ENCODE assay signal across 1 cellular context in the genomic region with DNA sequence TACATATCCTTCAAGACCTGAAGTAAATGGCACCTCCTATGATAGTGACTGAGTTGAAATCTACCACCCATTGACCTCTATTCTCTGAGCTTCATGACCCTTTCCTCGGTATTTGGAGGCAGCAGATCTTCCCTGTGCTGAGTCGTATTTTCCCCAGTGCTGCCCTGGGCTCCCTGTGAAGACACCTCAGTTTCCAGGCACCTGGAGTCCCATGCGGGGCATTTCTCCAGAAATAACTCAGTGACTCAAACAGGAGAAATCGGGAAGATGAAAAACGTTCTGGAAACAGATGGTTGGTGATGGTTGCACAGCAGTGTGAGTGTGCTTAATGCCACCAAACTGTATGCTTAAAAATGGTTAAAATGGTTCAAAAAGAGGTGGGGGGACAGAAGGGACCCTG.
TF ChIP-seq lines count a peak whose summit lies in the region.

No MANE protein-coding gene starts in this region.

TF ChIP-seq in HCT116, 20 proteins besides CTCF, POLR2A, EP300 and RAD21 (continued from another document):
- TF ChIP-seq, protein P1, sequence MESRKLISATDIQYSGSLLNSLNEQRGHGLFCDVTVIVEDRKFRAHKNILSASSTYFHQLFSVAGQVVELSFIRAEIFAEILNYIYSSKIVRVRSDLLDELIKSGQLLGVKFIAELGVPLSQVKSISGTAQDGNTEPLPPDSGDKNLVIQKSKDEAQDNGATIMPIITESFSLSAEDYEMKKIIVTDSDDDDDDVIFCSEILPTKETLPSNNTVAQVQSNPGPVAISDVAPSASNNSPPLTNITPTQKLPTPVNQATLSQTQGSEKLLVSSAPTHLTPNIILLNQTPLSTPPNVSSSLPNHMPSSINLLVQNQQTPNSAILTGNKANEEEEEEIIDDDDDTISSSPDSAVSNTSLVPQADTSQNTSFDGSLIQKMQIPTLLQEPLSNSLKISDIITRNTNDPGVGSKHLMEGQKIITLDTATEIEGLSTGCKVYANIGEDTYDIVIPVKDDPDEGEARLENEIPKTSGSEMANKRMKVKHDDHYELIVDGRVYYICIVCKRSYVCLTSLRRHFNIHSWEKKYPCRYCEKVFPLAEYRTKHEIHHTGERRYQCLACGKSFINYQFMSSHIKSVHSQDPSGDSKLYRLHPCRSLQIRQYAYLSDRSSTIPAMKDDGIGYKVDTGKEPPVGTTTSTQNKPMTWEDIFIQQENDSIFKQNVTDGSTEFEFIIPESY (IDR thresholded peaks at IDR 0.05; ENCODE audit: extremely low read depth, insufficient replicate concordance, low read length) = no peak
- TF ChIP-seq JUND (IDR thresholded peaks at IDR 0.05) (no peak), SRF (IDR thresholded peaks at IDR 0.05; ENCODE audit: low read depth) (no peak), EZH2 (IDR thresholded peaks at IDR 0.05) (no peak), EZH2phosphoT487 (IDR thresholded peaks at IDR 0.05; ENCODE audit: borderline replicate concordance) (no peak)
- TF ChIP-seq, protein P2, sequence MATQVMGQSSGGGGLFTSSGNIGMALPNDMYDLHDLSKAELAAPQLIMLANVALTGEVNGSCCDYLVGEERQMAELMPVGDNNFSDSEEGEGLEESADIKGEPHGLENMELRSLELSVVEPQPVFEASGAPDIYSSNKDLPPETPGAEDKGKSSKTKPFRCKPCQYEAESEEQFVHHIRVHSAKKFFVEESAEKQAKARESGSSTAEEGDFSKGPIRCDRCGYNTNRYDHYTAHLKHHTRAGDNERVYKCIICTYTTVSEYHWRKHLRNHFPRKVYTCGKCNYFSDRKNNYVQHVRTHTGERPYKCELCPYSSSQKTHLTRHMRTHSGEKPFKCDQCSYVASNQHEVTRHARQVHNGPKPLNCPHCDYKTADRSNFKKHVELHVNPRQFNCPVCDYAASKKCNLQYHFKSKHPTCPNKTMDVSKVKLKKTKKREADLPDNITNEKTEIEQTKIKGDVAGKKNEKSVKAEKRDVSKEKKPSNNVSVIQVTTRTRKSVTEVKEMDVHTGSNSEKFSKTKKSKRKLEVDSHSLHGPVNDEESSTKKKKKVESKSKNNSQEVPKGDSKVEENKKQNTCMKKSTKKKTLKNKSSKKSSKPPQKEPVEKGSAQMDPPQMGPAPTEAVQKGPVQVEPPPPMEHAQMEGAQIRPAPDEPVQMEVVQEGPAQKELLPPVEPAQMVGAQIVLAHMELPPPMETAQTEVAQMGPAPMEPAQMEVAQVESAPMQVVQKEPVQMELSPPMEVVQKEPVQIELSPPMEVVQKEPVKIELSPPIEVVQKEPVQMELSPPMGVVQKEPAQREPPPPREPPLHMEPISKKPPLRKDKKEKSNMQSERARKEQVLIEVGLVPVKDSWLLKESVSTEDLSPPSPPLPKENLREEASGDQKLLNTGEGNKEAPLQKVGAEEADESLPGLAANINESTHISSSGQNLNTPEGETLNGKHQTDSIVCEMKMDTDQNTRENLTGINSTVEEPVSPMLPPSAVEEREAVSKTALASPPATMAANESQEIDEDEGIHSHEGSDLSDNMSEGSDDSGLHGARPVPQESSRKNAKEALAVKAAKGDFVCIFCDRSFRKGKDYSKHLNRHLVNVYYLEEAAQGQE (IDR thresholded peaks at IDR 0.05; ENCODE audit: low read depth) = no peak
- TF ChIP-seq, protein P3, sequence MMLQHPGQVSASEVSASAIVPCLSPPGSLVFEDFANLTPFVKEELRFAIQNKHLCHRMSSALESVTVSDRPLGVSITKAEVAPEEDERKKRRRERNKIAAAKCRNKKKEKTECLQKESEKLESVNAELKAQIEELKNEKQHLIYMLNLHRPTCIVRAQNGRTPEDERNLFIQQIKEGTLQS (IDR thresholded peaks at IDR 0.05) = no peak
